Comparison of ENCODE assay signal across 9 cellular contexts in the genomic region with DNA sequence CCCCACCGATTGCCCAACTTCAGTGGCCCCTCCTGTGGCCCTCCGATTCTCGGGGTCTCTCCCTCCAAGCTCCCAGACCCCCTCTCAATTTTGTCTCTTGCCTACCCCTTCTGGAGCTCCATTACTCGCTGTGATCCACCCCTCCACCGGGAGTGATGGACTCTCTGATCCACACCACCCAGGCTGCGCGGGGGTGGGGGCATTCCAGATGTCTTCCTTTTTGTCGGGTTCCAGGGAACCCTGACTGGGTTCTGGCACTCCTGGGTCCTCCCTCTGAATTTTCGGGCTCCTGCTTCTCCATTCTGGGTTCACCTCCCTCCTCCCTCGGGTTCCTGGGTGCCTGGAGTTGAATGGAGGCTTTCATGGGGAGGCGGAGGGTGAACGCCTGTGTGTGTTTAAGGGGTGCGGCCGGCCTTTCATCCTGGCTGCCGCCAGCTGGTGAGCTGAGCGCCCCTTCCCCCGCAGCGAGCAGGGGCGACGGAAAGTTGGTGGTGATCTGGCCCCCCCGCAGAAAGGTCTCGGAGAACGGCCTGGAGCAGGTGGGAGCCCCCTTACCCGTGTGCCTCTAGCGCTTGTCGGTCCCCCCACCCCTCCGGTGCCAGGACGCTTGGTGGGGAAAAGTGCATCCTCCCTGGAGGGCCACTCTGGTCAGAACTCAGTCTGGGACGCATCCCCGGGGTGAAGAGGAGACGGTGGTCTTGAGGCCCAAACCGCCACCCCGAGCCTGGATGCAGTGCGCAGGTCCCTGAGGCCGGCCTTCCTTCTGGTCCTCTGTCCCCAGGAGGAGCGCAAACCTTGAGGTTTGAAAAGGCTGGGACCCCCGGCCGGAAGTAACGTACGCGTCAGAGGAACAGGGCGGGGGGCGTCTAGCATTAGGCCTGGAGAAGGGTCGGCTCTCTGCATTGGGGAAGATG. TPM values are rescaled to one million over a fixed set of nuclear protein-coding genes. Genes with fewer than 3 reads are reported as not detected.
DNase-seq lines count a peak whose midpoint lies in the region; ATAC-seq and TF ChIP-seq lines count a peak whose summit lies in the region.
"Had no signal": no experiment of that assay in that cellular context is flagged by ENCODE, and none has a peak within 500 bp of the region (broad histone marks: within the 10 kb centered on the region; RNA-seq: fewer than 3 reads in every experiment).

No MANE protein-coding gene starts in this region.

- H3K4me1 ChIP-seq in OCI-LY1 (ENCODE audit: insufficient read depth, low read length, severe bottlenecking) (peaks cover 30% of the 10 kb centered on the region), lung (ENCODE audit: control insufficient read depth in 2 of 2, insufficient read depth in 2 of 2, low read length in 2 of 2) (peaks cover 0 to 8% of the 10 kb centered on the region in 2 donors)

- H3K79me2 ChIP-seq in OCI-LY1 (ENCODE audit: insufficient read depth, low read length) = no peaks in the 10 kb centered on the region

- no peaks in the 10 kb centered on the region for H3K9me3 Mint-ChIP-seq in central memory CD8-positive, alpha-beta T cell

- H3K9me3 ChIP-seq in OCI-LY1 (ENCODE audit: low read length) = no peaks in the 10 kb centered on the region
- no peaks in the 10 kb centered on the region for H3K9me3 ChIP-seq in lung (ENCODE audit: control insufficient read depth in 2 of 2, insufficient read depth in 1 of 2, low read length in 1 of 2)

- TF ChIP-seq CTCF in OCI-LY1 (IDR thresholded peaks at IDR 0.05; ENCODE audit: low read length) (no peak), lung (IDR thresholded peaks at IDR 0.05; ENCODE audit: control extremely low read depth, extremely low read depth) (no peak)

- H4K20me1 ChIP-seq in OCI-LY1 (ENCODE audit: insufficient read depth, low read length) = no peaks in the 10 kb centered on the region

- no peaks in the 10 kb centered on the region for H3F3A ChIP-seq in OCI-LY1 (ENCODE audit: insufficient read depth, low read length)

- peaks cover 15% of the 10 kb centered on the region for H3K4me1 Mint-ChIP-seq in central memory CD8-positive, alpha-beta T cell

- H3K9ac ChIP-seq in OCI-LY1 (ENCODE audit: low read length) = peak overlapping the region; percentile 48; the same call in 1 of the 2 replicates

- peak overlapping the region; percentile 58 for H3K4me3 ChIP-seq in OCI-LY1 (ENCODE audit: low read depth, low read length, poor library complexity, severe bottlenecking)
- H3K4me3 ChIP-seq in lung = peak overlapping the region; percentile 40

- H3K4me3 Mint-ChIP-seq in central memory CD8-positive, alpha-beta T cell = peak overlapping the region; percentile 98

- no peaks in the 10 kb centered on the region for H3K27me3 ChIP-seq in OCI-LY1 (ENCODE audit: insufficient read depth, low read length)
- H3K27me3 ChIP-seq in lung (ENCODE audit: control insufficient read depth, insufficient read depth) = no peaks in the 10 kb centered on the region

- H3K36me3 Mint-ChIP-seq in central memory CD8-positive, alpha-beta T cell (ENCODE audit: insufficient read depth) = peaks cover 14% of the 10 kb centered on the region

- H3K36me3 ChIP-seq in OCI-LY1 (ENCODE audit: insufficient read depth, low read length) = no peaks in the 10 kb centered on the region
- no peaks in the 10 kb centered on the region for H3K36me3 ChIP-seq in lung (ENCODE audit: control insufficient read depth in 2 of 2, insufficient read depth in 2 of 2, low read length in 2 of 2)

- H3K27ac ChIP-seq in OCI-LY1 (ENCODE audit: low read depth, low read length, poor library complexity, severe bottlenecking) (no peak overlapping the region), lung (ENCODE audit: low read depth in 1 of 2, low read length in 1 of 2) (peak overlapping the region; percentile 93 to 95), temporal lobe (ENCODE audit: low read depth, low read length) (peak overlapping the region; percentile 91)

- peak overlapping the region; percentile 71 for H3K4me2 ChIP-seq in OCI-LY1 (ENCODE audit: low read length)

- ATAC-seq in central memory CD8-positive, alpha-beta T cell (replicated peaks; ENCODE audit: extremely low read depth, poor library complexity, severe bottlenecking) = peak; percentile 9
- ATAC-seq in lung (ENCODE audit: insufficient read depth, low FRiP score) = no peak

- H3K27ac Mint-ChIP-seq in central memory CD8-positive, alpha-beta T cell (ENCODE audit: low read depth) = peak overlapping the region; percentile 97

- no peaks in the 10 kb centered on the region for H3K27me3 Mint-ChIP-seq in central memory CD8-positive, alpha-beta T cell

- no peak overlapping the region for H2AFZ ChIP-seq in OCI-LY1 (ENCODE audit: low read length)

- 3% methylated on average over 43 to 44 of the region's 44 CpGs for WGBS in lung, 2 donors

- DNase-seq in NCI-H2227 (lab: John Stamatoyannopoulos, UW; ENCODE audit: unreplicated experiment) (peak; percentile 35), NCI-H2227 treated with DMSO at 0.1 percent for 48 hours (lab: John Stamatoyannopoulos, UW) (no peak), lung (ENCODE audit: low spot score) (no peak), NCI-H1105 (lab: John Stamatoyannopoulos, UW) (no peak)
- no peak for DNase-seq in central memory CD8-positive, alpha-beta T cell (ENCODE audit: low spot score in 2 of 2)
- no peak for DNase-seq in NK-92 treated with Interleukin-12 subunit alpha and Interleukin-12 subunit beta, amount 100 ng/mL, for 24 hours (lab: John Stamatoyannopoulos, UW)

- no peaks in the 10 kb centered on the region for H3K9me2 ChIP-seq in OCI-LY1 (ENCODE audit: low read depth, low read length)

RNA-seq across cellular contexts. Expression of a gene that starts 1.6 kb away (rescaled TPM):
- total RNA-seq in lung (10 to 100 TPM in 1 of 2 donors, 1 to 10 TPM in 1; 3.5 to 10.7 TPM), temporal lobe (1.7 TPM)
- 10 to 100 TPM in 1 of 2 donors, 1 to 10 TPM in 1; 4.1 to 11.2 TPM for polyA plus RNA-seq in lung

RNA-seq across cellular contexts. Expression of a gene that starts 11.4 kb away (rescaled TPM):
- 1 to 10 TPM in 1 of 2 donors, under 1 TPM in 1; 0.37 to 1.0 TPM for total RNA-seq in lung
- polyA plus RNA-seq in lung = under 1 TPM in 1 of 2 donors, not detected in 1; 0.38 TPM
- not detected for total RNA-seq in temporal lobe
- total RNA-seq: dermis microvascular lymphatic vessel endothelial cell had no signal

RNA-seq across cellular contexts. Expression of a gene that starts 12.3 kb away (rescaled TPM):
- 10 to 100 TPM in 1 of 2 donors, under 1 TPM in 1; 0.71 to 14.3 TPM for total RNA-seq in lung
- 10 to 100 TPM in 1 of 2 donors, 1 to 10 TPM in 1; 2.5 to 20.6 TPM for polyA plus RNA-seq in lung
- total RNA-seq in temporal lobe = 4.9 TPM

RNA-seq across cellular contexts. Expression of a gene that starts 16.4 kb away (rescaled TPM):
- 10 to 100 TPM; 32.9 to 48.8 TPM for total RNA-seq in lung
- polyA plus RNA-seq in lung = 10 to 100 TPM; 36.8 to 42.1 TPM
- 28.0 TPM for total RNA-seq in temporal lobe

RNA-seq across cellular contexts. Expression of a gene that starts 42.6 kb away (rescaled TPM):
- 10 to 100 TPM in 1 of 2 donors, 1 to 10 TPM in 1; 8.4 to 21.5 TPM for total RNA-seq in lung
- polyA plus RNA-seq in lung = 10 to 100 TPM in 1 of 2 donors, 1 to 10 TPM in 1; 7.0 to 22.7 TPM
- 5.9 TPM for total RNA-seq in temporal lobe
